Comparison of ENCODE assay signal across 27 cellular contexts in the genomic region with DNA sequence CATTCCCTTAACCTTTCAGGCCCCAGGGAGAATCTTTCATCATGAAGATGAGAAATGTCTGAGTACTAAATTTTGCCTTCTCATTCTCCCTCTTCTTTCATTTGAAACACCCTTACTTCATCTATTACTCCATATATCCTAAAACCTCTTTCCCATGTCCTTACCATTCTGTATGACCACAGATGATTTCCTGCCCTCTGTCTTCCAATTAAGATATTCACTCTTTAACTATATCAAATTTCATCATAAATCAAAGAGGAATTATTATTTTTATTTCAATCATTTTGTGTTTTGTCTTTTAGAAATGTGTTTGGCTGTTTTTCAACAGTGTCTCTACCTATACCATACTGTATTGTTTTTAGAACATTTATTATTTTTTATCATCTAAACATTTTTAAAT.
"Had no signal": no experiment of that assay in that cellular context is flagged by ENCODE, and none has a peak within 500 bp of the region (broad histone marks: within the 10 kb centered on the region; RNA-seq: fewer than 3 reads in every experiment).

No MANE protein-coding gene starts in this region.

- H3K4me1 ChIP-seq: colonic mucosa, esophagus muscularis mucosa, esophagus squamous epithelium, foreskin keratinocyte, gastrocnemius medialis, gastroesophageal sphincter, heart left ventricle, heart right ventricle had no signal

- H3K27ac ChIP-seq: colonic mucosa, coronary artery, dorsolateral prefrontal cortex, epithelial cell of prostate, esophagus muscularis mucosa, esophagus squamous epithelium, foreskin keratinocyte, gastrocnemius medialis, gastroesophageal sphincter, heart left ventricle, heart right ventricle had no signal

- H3K27me3 Mint-ChIP-seq: dendritic cell treated with granulocyte-macrophage colony-stimulating factor and Interleukin-4, amounts not matched to agents 40 ng/mL and 50 ng/mL, for 4 days; effector memory CD8-positive, alpha-beta T cell had no signal

- H3K27me3 ChIP-seq: colonic mucosa, dorsolateral prefrontal cortex, esophagus muscularis mucosa, esophagus squamous epithelium, foreskin keratinocyte, gastrocnemius medialis, gastroesophageal sphincter, heart left ventricle, heart right ventricle had no signal

- H3K9me3 ChIP-seq: colonic mucosa, esophagus squamous epithelium, gastrocnemius medialis had no signal

- FAIRE-seq: colon, endometrium, endothelial cell of umbilical vein had no signal

- H3K36me3 ChIP-seq: colonic mucosa, esophagus muscularis mucosa, esophagus squamous epithelium, gastrocnemius medialis, gastroesophageal sphincter, heart left ventricle, heart right ventricle had no signal

- H3K27ac Mint-ChIP-seq: dendritic cell treated with granulocyte-macrophage colony-stimulating factor and Interleukin-4, amounts not matched to agents 40 ng/mL and 50 ng/mL, for 4 days; effector memory CD8-positive, alpha-beta T cell had no signal

- H3K4me3 ChIP-seq: colonic mucosa, coronary artery, dorsolateral prefrontal cortex, esophagus muscularis mucosa, esophagus squamous epithelium, gastrocnemius medialis, gastroesophageal sphincter, heart left ventricle, heart right ventricle had no signal

- ATAC-seq: effector memory CD8-positive, alpha-beta T cell; esophagus mucosa; foreskin keratinocyte; gastrocnemius medialis; gastroesophageal sphincter; heart left ventricle; heart right ventricle had no signal

- H3K4me3 Mint-ChIP-seq: dendritic cell treated with granulocyte-macrophage colony-stimulating factor and Interleukin-4, amounts not matched to agents 40 ng/mL and 50 ng/mL, for 4 days; effector memory CD8-positive, alpha-beta T cell had no signal

- DNase-seq: colonic mucosa; cortex of kidney; dermis blood vessel endothelial cell; dorsolateral prefrontal cortex; effector CD4-positive, alpha-beta T cell; effector CD8-positive, alpha-beta T cell; effector memory CD4-positive, alpha-beta T cell; effector memory CD8-positive, alpha-beta T cell; erythroblast; esophagus squamous epithelium; foreskin fibroblast; foreskin keratinocyte; foreskin melanocyte; gastrocnemius medialis; glutamatergic neuron; head of caudate nucleus; heart left ventricle; heart right ventricle had no signal
